Comparison of ENCODE assay signal across 15 cellular contexts in genomic region chr18:25180974-25181373, GRCh38.
"Had no signal": no experiment of that assay in that cellular context is flagged by ENCODE, and none has a peak within 500 bp of the region (broad histone marks: within the 10 kb centered on the region; RNA-seq: fewer than 3 reads in every experiment).

No MANE protein-coding gene starts in this region.

- H3K27me3 ChIP-seq: body of pancreas, dorsolateral prefrontal cortex, heart left ventricle, left lung had no signal

- DNase-seq: activated naive CD4-positive, alpha-beta T cell treated with anti-CD3 and anti-CD28 coated beads, Interleukin-2, amount 50 U/mL, for 16 hours; amniotic stem cell; body of pancreas; dorsolateral prefrontal cortex; foreskin keratinocyte; heart left ventricle; left lung; stimulated activated CD4-positive, alpha-beta T cell treated with anti-CD3 and anti-CD28 coated beads, Interleukin-2, amount 100 ng/mL, for 48 hours; stimulated activated naive CD4-positive, alpha-beta T cell treated with Interleukin-2 at 50 U/mL for 16 hours; T1000 had no signal

- ATAC-seq: body of pancreas; foreskin keratinocyte; left lung; natural killer cell treated with Interleukin-12 subunit alpha and Interleukin-12 subunit beta and Interleukin-15 and Interleukin-18, amount 100 ng/mL, for 72 hours had no signal

- H3K9me3 Mint-ChIP-seq: activated T-helper 2 cell treated with anti-CD3 and anti-CD28 coated beads, Interferon-gamma antibody, Interleukin-2, Interleukin-4, amounts not matched to agents 10 μg/mL and 5 μg/mL and 100 μg/mL, durations not matched to agents 14 hours and 24 hours and 36 hours; memory B cell; natural killer cell treated with Interleukin-12 subunit alpha and Interleukin-12 subunit beta and Interleukin-15 and Interleukin-18, amount 100 ng/mL, for 72 hours; type B pancreatic cell had no signal

- H3K36me3 Mint-ChIP-seq: memory B cell; natural killer cell treated with Interleukin-12 subunit alpha and Interleukin-12 subunit beta and Interleukin-15 and Interleukin-18, amount 100 ng/mL, for 72 hours; type B pancreatic cell had no signal

- H3K27ac Mint-ChIP-seq: activated T-helper 2 cell treated with anti-CD3 and anti-CD28 coated beads, Interferon-gamma antibody, Interleukin-2, Interleukin-4, amounts not matched to agents 10 μg/mL and 5 μg/mL and 100 μg/mL, durations not matched to agents 14 hours and 24 hours and 36 hours; memory B cell; natural killer cell treated with Interleukin-12 subunit alpha and Interleukin-12 subunit beta and Interleukin-15 and Interleukin-18, amount 100 ng/mL, for 72 hours; type B pancreatic cell had no signal

- H3K9me3 ChIP-seq: body of pancreas, esophagus muscularis mucosa, heart left ventricle, left lung had no signal

- H3K4me3 Mint-ChIP-seq: memory B cell; natural killer cell treated with Interleukin-12 subunit alpha and Interleukin-12 subunit beta and Interleukin-15 and Interleukin-18, amount 100 ng/mL, for 72 hours; type B pancreatic cell had no signal

- H3K4me1 Mint-ChIP-seq: memory B cell had no signal

- H3K27me3 Mint-ChIP-seq: type B pancreatic cell had no signal

- H3K36me3 ChIP-seq: esophagus muscularis mucosa, heart left ventricle, left lung had no signal

- H3K4me3 ChIP-seq: body of pancreas, dorsolateral prefrontal cortex, esophagus muscularis mucosa, heart left ventricle, left lung had no signal

- H3K4me1 ChIP-seq: body of pancreas, foreskin keratinocyte, left lung had no signal
